Comparison of ENCODE assay signal across 8 cellular contexts in the genomic region with DNA sequence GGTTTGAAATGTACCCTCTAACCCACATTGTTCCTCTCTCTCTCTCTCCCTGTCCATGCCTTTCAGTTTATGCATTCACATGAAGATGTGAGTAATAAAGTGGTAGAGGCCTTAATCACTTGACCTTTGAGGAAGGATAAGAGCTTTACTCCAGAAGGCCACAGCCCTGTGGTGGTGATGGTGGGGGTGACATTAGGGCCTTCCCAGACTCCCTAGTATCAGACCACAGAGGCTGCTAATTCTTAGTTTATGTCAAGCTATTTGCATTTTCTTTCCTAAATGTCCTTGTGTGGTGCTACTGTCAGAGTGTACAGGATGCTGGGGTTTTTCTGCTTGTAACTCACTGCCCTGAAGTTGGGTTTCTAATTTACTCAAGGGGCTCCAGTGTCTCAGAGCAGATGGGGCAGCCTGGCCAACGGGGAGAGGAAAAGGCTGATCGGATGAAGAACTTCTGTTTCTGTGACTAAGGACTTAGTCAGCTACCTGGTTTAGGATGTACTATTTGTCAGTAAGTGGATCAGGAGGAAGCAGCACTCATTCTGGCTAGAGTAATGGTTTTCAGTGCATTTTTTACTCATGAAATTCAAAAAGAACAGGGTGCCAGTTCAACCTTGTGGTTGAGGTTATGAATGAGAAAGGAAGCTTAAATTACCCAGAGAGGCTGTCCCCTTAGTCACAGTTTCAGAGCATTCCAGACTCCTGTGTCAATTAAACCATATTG.
DNase-seq lines count a peak whose midpoint lies in the region; ATAC-seq and TF ChIP-seq lines count a peak whose summit lies in the region.

No MANE protein-coding gene starts in this region.

- no peak for TF ChIP-seq POLR2A in GM18505 (IDR thresholded peaks at IDR 0.05; ENCODE audit: borderline replicate concordance, extremely low read depth, insufficient read depth, insufficient read length)

- H3K9me3 ChIP-seq in SJSA1 (replicated peaks), result no peaks in the 10 kb centered on the region

- H3K4me3 ChIP-seq in SJSA1 (no peak overlapping the region), epithelial cell of proximal tubule (ENCODE audit: low read depth, low read length) (no peak overlapping the region)

- no peak for TF ChIP-seq CTCF in epithelial cell of proximal tubule (conservative IDR thresholded peaks at IDR 0.05; ENCODE audit: low read depth, low read length)

- peak overlapping the region; percentile 91 for H3K27ac ChIP-seq in SJSA1

- H3K27me3 ChIP-seq in SJSA1 (replicated peaks), result no peaks in the 10 kb centered on the region

- no peaks in the 10 kb centered on the region for H3K36me3 ChIP-seq in SJSA1

- DNase-seq in SJSA1 (ENCODE audit: low read depth in 1 of 2, low spot score in 2 of 2), result peak; percentile 63 to 79
- DNase-seq in epithelial cell of proximal tubule (ENCODE audit: low read depth), result peak; percentile 81
- peak; percentile 59 for DNase-seq in stimulated activated naive CD8-positive, alpha-beta T cell treated with anti-CD3 and anti-CD28 coated beads, Interleukin-15, Interleukin-2, amounts not matched to agents 100 U/mL and 50 U/mL, for 24 hours
- DNase-seq in NCI-H146 treated with DMSO at 0.1 percent for 48 hours (lab: John Stamatoyannopoulos, UW; ENCODE audit: unreplicated experiment), result no peak
- no peak for DNase-seq in SK-N-DZ (ENCODE audit: low spot score)
- DNase-seq in NCI-H2227 treated with DMSO at 0.1 percent for 48 hours (lab: John Stamatoyannopoulos, UW), result no peak

- ATAC-seq in GM18505 (IDR thresholded peaks at IDR 0.05; ENCODE audit: unreplicated experiment) (peak; percentile 74), HG02759 (IDR thresholded peaks at IDR 0.05; ENCODE audit: unreplicated experiment) (peak; percentile 85)
- peak; percentile 83 for ATAC-seq in stimulated activated naive CD8-positive, alpha-beta T cell treated with anti-CD3 and anti-CD28 coated beads, Interleukin-15, Interleukin-2, amounts not matched to agents 100 U/mL and 50 U/mL, for 24 hours

- peaks cover 47% of the 10 kb centered on the region for H3K4me1 ChIP-seq in SJSA1 (replicated peaks)

Comparison
In these comparisons a context has a peak if more than half of its experiments do, and no peak if none do; other contexts are left out.
1. DNase-seq: peak in SJSA1 (2 of 2), epithelial cell of proximal tubule (single experiment) and stimulated activated naive CD8-positive, alpha-beta T cell treated with anti-CD3 and anti-CD28 coated beads, Interleukin-15, Interleukin-2, amounts not matched to agents 100 U/mL and 50 U/mL, for 24 hours (single experiment); none in NCI-H146 treated with DMSO at 0.1 percent for 48 hours (single experiment), SK-N-DZ (single experiment) and NCI-H2227 treated with DMSO at 0.1 percent for 48 hours (single experiment).
2. Peak in every context shown above with its lines, with median percentiles within 50 percentile points of each other: ATAC-seq.